In the genomic region with DNA sequence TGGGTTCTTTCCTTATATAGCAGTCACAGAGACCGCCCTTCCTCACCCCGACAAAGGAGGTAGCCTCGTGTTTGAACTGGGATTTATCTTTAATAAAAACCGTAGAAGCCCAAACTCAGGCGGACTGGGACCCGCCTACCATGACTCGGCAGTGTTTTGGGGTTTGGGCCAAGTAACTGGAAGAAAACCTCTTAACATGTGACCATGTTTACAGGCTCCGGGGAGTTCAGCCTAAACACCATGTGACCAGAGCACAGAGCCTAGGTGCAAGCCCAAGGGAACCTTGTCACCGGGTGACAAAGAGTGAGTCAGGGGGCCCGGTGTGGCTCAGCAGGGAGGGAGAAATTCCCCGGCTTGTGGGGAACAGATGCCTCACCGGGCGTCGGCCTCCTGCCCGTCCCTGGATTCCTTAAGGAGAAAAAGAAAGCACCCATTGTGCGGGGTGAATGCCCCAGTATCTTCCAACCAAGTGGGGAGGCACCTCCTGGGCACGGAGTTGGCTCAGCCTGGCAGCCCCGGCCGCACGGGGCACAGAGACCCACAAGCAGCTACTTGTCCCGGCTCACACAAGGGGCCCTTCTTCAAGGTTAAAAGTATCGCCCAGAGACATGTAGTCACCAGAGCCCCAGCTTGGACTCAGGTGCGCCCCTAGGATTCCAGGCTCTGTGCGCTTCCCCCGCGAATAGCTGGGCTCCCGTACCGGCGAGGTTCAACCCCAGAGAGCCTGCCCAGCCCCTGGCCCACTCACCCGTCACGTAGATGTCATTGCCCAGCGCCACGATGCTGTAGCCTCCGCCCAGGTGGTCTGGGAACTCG, we compare ENCODE assay signal across 8 cellular contexts. TPM values are rescaled to one million over a fixed set of nuclear protein-coding genes. Genes with fewer than 3 reads are reported as not detected.
DNase-seq lines count a peak whose midpoint lies in the region; ATAC-seq and TF ChIP-seq lines count a peak whose summit lies in the region.

No MANE protein-coding gene starts in this region.

- H3K4me3 ChIP-seq in HUES6 (ENCODE audit: low read depth, low read length) = peak overlapping the region; percentile 100
- peak overlapping the region; percentile 76 to 79 for H3K4me3 ChIP-seq in right atrium auricular region
- H3K4me3 ChIP-seq in psoas muscle = peak overlapping the region; percentile 87

- H3K36me3 ChIP-seq in HUES6 (ENCODE audit: control insufficient read depth, insufficient read depth, low read length) (peaks cover 30% of the 10 kb centered on the region), right atrium auricular region (peaks cover 29% of the 10 kb centered on the region), psoas muscle (ENCODE audit: insufficient read depth in 1 of 2, low read depth in 1 of 2) (peaks cover 4 to 28% of the 10 kb centered on the region in 2 donors)

- H3K27me3 ChIP-seq in HUES6 (ENCODE audit: control insufficient read depth, insufficient read depth, low read length) (no peaks in the 10 kb centered on the region), right atrium auricular region (no peaks in the 10 kb centered on the region), psoas muscle (ENCODE audit: insufficient read depth in 3 of 3, low read length in 2 of 3) (no peaks in the 10 kb centered on the region)

- DNase-seq in A172 (ENCODE audit: low spot score) = peak; percentile 83
- DNase-seq in T-helper 2 cell treated with Interferon-gamma antibody and Interleukin-4, amounts not matched to agents 5 μg/mL and 100 μg/mL, for 36 hours (ENCODE audit: low spot score) = peak; percentile 85
- DNase-seq in right atrium auricular region (ENCODE audit: low spot score) = peak; percentile 93
- DNase-seq in psoas muscle = peak; percentile 82 to 92

- H3K9me3 ChIP-seq in HUES6 (ENCODE audit: control insufficient read depth, insufficient read depth, low read depth, low read length) (no peaks in the 10 kb centered on the region), right atrium auricular region (no peaks in the 10 kb centered on the region), psoas muscle (no peaks in the 10 kb centered on the region)

- H3K36me3 Mint-ChIP-seq in T-helper 2 cell treated with Interferon-gamma antibody and Interleukin-4, amounts not matched to agents 5 μg/mL and 100 μg/mL, for 36 hours (ENCODE audit: low read depth) = peaks cover 19% of the 10 kb centered on the region

- ATAC-seq in GM18858 (IDR thresholded peaks at IDR 0.05; ENCODE audit: unreplicated experiment) (peak; percentile 31), psoas muscle (peak; percentile 60 to 68 (median 66)), HG02642 (IDR thresholded peaks at IDR 0.05; ENCODE audit: poor library complexity, unreplicated experiment) (no peak)

- H3K27ac ChIP-seq in HUES6 (ENCODE audit: low read depth, low read length) (peak overlapping the region; percentile 0; the same call in 1 of the 2 replicates), angular gyrus (ENCODE audit: low read depth, low read length) (peak overlapping the region; percentile 95), right atrium auricular region (peak overlapping the region; percentile 99 to 100), psoas muscle (peak overlapping the region; percentile 98)

- H3K27me3 Mint-ChIP-seq in T-helper 2 cell treated with Interferon-gamma antibody and Interleukin-4, amounts not matched to agents 5 μg/mL and 100 μg/mL, for 36 hours (ENCODE audit: low read depth) = no peaks in the 10 kb centered on the region

- H3K27ac Mint-ChIP-seq in T-helper 2 cell treated with Interferon-gamma antibody and Interleukin-4, amounts not matched to agents 5 μg/mL and 100 μg/mL, for 36 hours = peak overlapping the region; percentile 98

- peaks cover 23% of the 10 kb centered on the region for H3K4me1 Mint-ChIP-seq in T-helper 2 cell treated with Interferon-gamma antibody and Interleukin-4, amounts not matched to agents 5 μg/mL and 100 μg/mL, for 36 hours (ENCODE audit: low read depth)

- H3K4me3 Mint-ChIP-seq in T-helper 2 cell treated with Interferon-gamma antibody and Interleukin-4, amounts not matched to agents 5 μg/mL and 100 μg/mL, for 36 hours = peak overlapping the region; percentile 98

- H3K9me3 Mint-ChIP-seq in T-helper 2 cell treated with Interferon-gamma antibody and Interleukin-4, amounts not matched to agents 5 μg/mL and 100 μg/mL, for 36 hours = no peaks in the 10 kb centered on the region

- no peak for TF ChIP-seq CTCF in right atrium auricular region (IDR thresholded peaks at IDR 0.05)
- no peak for TF ChIP-seq CTCF in psoas muscle (IDR thresholded peaks at IDR 0.05)

- peak overlapping the region; percentile 99 for H3K9ac ChIP-seq in HUES6 (ENCODE audit: low read length)

- 0 to 1% (median 0%) methylated on average over 35 of the region's 35 CpGs for WGBS in psoas muscle, 3 donors

- H3K4me1 ChIP-seq in HUES6 (ENCODE audit: control insufficient read depth, insufficient read depth, low read length) (peaks cover 22% of the 10 kb centered on the region), right atrium auricular region (peaks cover 0 to 71% of the 10 kb centered on the region in 2 donors), psoas muscle (peaks cover 55% of the 10 kb centered on the region)

- intact Hi-C loops in psoas muscle (cut with DNase I) = no loop called here

RNA-seq across cellular contexts. Expression of gene KLHL21, which starts 1.4 kb away (rescaled TPM):
- total RNA-seq in A172 (2014; rRNA removed; shearing (Covaris generic)) = 16.0 and 18.2 TPM in 2 replicates
- total RNA-seq in right atrium auricular region = 10 to 100 TPM; 61.6 to 83.0 TPM
- 100 to 1,000 TPM in 3 of 4 donors, 10 to 100 TPM in 1; 87.3 to 253 (median 113) TPM for total RNA-seq in psoas muscle
- polyA plus RNA-seq in psoas muscle = 100 to 1,000 TPM in 2 of 3 donors, 10 to 100 TPM in 1; 83.1 to 200 (median 120) TPM

RNA-seq across cellular contexts. Expression of gene PHF13, which starts 12.3 kb away (rescaled TPM):
- 6.2 and 8.4 TPM in 2 replicates for total RNA-seq in A172 (2014; rRNA removed; shearing (Covaris generic))
- total RNA-seq in right atrium auricular region (1 to 10 TPM; 5.0 to 8.1 TPM), psoas muscle (10 to 100 TPM in 1 of 4 donors, 1 to 10 TPM in 3; 5.4 to 21.3 (median 8.2) TPM)
- 1 to 10 TPM; 4.8 to 7.5 (median 7.1) TPM for polyA plus RNA-seq in psoas muscle

RNA-seq across cellular contexts. Expression of gene ZBTB48, which starts 21.5 kb away (rescaled TPM):
- total RNA-seq in A172 (2014; rRNA removed; shearing (Covaris generic)) = 7.6 and 12.6 TPM in 2 replicates
- total RNA-seq in right atrium auricular region (1 to 10 TPM; 4.0 to 9.0 TPM), psoas muscle (10 to 100 TPM in 3 of 4 donors, 1 to 10 TPM in 1; 3.7 to 12.0 (median 11.4) TPM)
- 10 to 100 TPM in 2 of 3 donors, 1 to 10 TPM in 1; 9.7 to 16.6 (median 15.1) TPM for polyA plus RNA-seq in psoas muscle

RNA-seq across cellular contexts. Expression of gene THAP3, which starts 23.4 kb away (rescaled TPM):
- 18.1 and 21.3 TPM in 2 replicates for total RNA-seq in A172 (2014; rRNA removed; shearing (Covaris generic))
- total RNA-seq in right atrium auricular region (10 to 100 TPM; 14.6 to 21.4 TPM), psoas muscle (10 to 100 TPM in 2 of 4 donors, 1 to 10 TPM in 2; 8.9 to 18.8 (median 13.4) TPM)
- polyA plus RNA-seq in psoas muscle = 10 to 100 TPM; 19.6 to 40.1 (median 22.8) TPM

RNA-seq across cellular contexts. Expression of gene TAS1R1, which starts 46.1 kb away (rescaled TPM):
- not detected in 2 replicates for total RNA-seq in A172 (2014; rRNA removed; shearing (Covaris generic))
- total RNA-seq in right atrium auricular region (not detected), psoas muscle (not detected)
- polyA plus RNA-seq in psoas muscle = under 1 TPM in 2 of 3 donors, not detected in 1; 0.04 to 0.16 TPM

Comparison
In these comparisons a context has a peak if more than half of its experiments do, and no peak if none do; other contexts are left out.
1. H3K27ac ChIP-seq: peak in every context shown above with its lines; median percentile 100 in right atrium auricular region; 98 in psoas muscle; 95 in angular gyrus; 0 in HUES6.